In genomic region chr16:84143081-84143480, GRCh38 we compare ENCODE assay signal across 19 cellular contexts. TPM values are rescaled to one million over a fixed set of nuclear protein-coding genes. Genes with fewer than 3 reads are reported as not detected.
DNase-seq lines count a peak whose midpoint lies in the region; ATAC-seq and TF ChIP-seq lines count a peak whose summit lies in the region.
"Had no signal": no experiment of that assay in that cellular context is flagged by ENCODE, and none has a peak within 500 bp of the region (broad histone marks: within the 10 kb centered on the region; RNA-seq: fewer than 3 reads in every experiment).

No MANE protein-coding gene starts in this region.

- no peaks in the 10 kb centered on the region for H3K36me3 Mint-ChIP-seq in T-helper 1 cell treated with Interleukin-12 subunit alpha and Interleukin-12 subunit beta and Interleukin-4 antibody, amounts not matched to agents 30 μg/mL and 1 μg/mL, for 36 hours (ENCODE audit: low read depth)
- H3K36me3 Mint-ChIP-seq in Caco-2 (ENCODE audit: insufficient read depth, unreplicated experiment) = peaks cover 16% of the 10 kb centered on the region
- peaks cover 4% of the 10 kb centered on the region for H3K36me3 Mint-ChIP-seq in activated naive CD8-positive, alpha-beta T cell
- no peaks in the 10 kb centered on the region for H3K36me3 Mint-ChIP-seq in naive thymus-derived CD8-positive, alpha-beta T cell

- BruUV-seq in Caco-2 (replicated peaks; lab: Mats Ljungman, UMichigan) = no TSS peak

- H3K27me3 ChIP-seq in Caco-2 (replicated peaks; ENCODE audit: control insufficient read depth, insufficient read depth, low read length) (no peaks in the 10 kb centered on the region), psoas muscle (ENCODE audit: insufficient read depth in 3 of 3, low read length in 2 of 3) (no peaks in the 10 kb centered on the region)

- peak overlapping the region; percentile 38 for H3K4me3 Mint-ChIP-seq in T-helper 1 cell treated with Interleukin-12 subunit alpha and Interleukin-12 subunit beta and Interleukin-4 antibody, amounts not matched to agents 30 μg/mL and 1 μg/mL, for 36 hours
- peak overlapping the region; percentile 93 for H3K4me3 Mint-ChIP-seq in Caco-2 (ENCODE audit: unreplicated experiment)
- H3K4me3 Mint-ChIP-seq in activated naive CD8-positive, alpha-beta T cell = peak overlapping the region; percentile 79
- peak overlapping the region in 9 of 10 donors; percentile 6 to 99 (median 69) for H3K4me3 Mint-ChIP-seq in naive thymus-derived CD8-positive, alpha-beta T cell

- no peak for DNase-seq in T-helper 1 cell
- no peak for DNase-seq in Caco-2
- no peak for DNase-seq in naive thymus-derived CD8-positive, alpha-beta T cell
- DNase-seq in psoas muscle = no peak
- DNase-seq in HuH-7 (ENCODE audit: low spot score) = no peak
- no peak for DNase-seq in NK-92 treated with Interleukin-12 subunit alpha and Interleukin-12 subunit beta, amount 100 ng/mL, for 24 hours (lab: John Stamatoyannopoulos, UW)
- DNase-seq: 8988T; activated CD8-positive, alpha-beta memory T cell treated with anti-CD3 and anti-CD28 coated beads, Interleukin-2, amount 50 U/mL, for 48 hours; amniotic stem cell; cerebellar nuclear complex; foreskin keratinocyte; left ventricle myocardium inferior; MV-4-11; stimulated activated CD4-positive, alpha-beta T cell treated with anti-CD3 and anti-CD28 coated beads, Interleukin-12 subunit alpha, Interleukin-12 subunit beta, amount 100 ng/mL, for 4 hours; trophoblast cell had no signal

- POLR2A ChIA-PET in Caco-2 (lab: Charles Lee) = no interaction called here
- POLR2A ChIA-PET in naive thymus-derived CD8-positive, alpha-beta T cell (lab: Charles Lee) = no interaction called here

- H3K4me3 ChIP-seq in Caco-2 (ENCODE audit: low read depth, low read length) (no peak overlapping the region), psoas muscle (no peak overlapping the region)

- H3K27me3 Mint-ChIP-seq in T-helper 1 cell treated with Interleukin-12 subunit alpha and Interleukin-12 subunit beta and Interleukin-4 antibody, amounts not matched to agents 30 μg/mL and 1 μg/mL, for 36 hours (ENCODE audit: low read depth) = peaks cover 20% of the 10 kb centered on the region
- H3K27me3 Mint-ChIP-seq in Caco-2 (ENCODE audit: insufficient read depth, unreplicated experiment) = peaks cover 2% of the 10 kb centered on the region
- H3K27me3 Mint-ChIP-seq in activated naive CD8-positive, alpha-beta T cell = no peaks in the 10 kb centered on the region
- H3K27me3 Mint-ChIP-seq in naive thymus-derived CD8-positive, alpha-beta T cell = peaks cover 0 to 3% (median 0%) of the 10 kb centered on the region in 5 donors

- intact Hi-C loops in Caco-2 (cut with micrococcal nuclease; ENCODE audit: unreplicated experiment) = no loop called here
- intact Hi-C loops in psoas muscle (cut with DNase I) = loop anchor here in 1 of 2 donors (5.0 kb wide), 1 partner anchor 41 kb away; no protein-coding TSS in a partner anchor

- CTCF ChIA-PET in Caco-2 (lab: Charles Lee) = interaction anchor here (1.2 to 2.6 kb wide), 2 partner anchors 26 to 44 kb away, joined by 4 to 12 read pairs; partner anchors contain the start of genes MBTPS1 and TAF1C

- no peaks in the 10 kb centered on the region for H3K4me1 ChIP-seq in Caco-2
- H3K4me1 ChIP-seq in psoas muscle = peaks cover 33% of the 10 kb centered on the region

- no peak overlapping the region for H3K27ac Mint-ChIP-seq in T-helper 1 cell treated with Interleukin-12 subunit alpha and Interleukin-12 subunit beta and Interleukin-4 antibody, amounts not matched to agents 30 μg/mL and 1 μg/mL, for 36 hours
- no peak overlapping the region for H3K27ac Mint-ChIP-seq in Caco-2 (ENCODE audit: unreplicated experiment)
- no peak overlapping the region for H3K27ac Mint-ChIP-seq in activated naive CD8-positive, alpha-beta T cell
- peak overlapping the region in 4 of 10 donors; percentile 21 to 67 (median 43) for H3K27ac Mint-ChIP-seq in naive thymus-derived CD8-positive, alpha-beta T cell

- no peaks in the 10 kb centered on the region for H3K36me3 ChIP-seq in Caco-2 (ENCODE audit: control insufficient read depth, insufficient read depth, low read length)
- H3K36me3 ChIP-seq in psoas muscle (ENCODE audit: insufficient read depth in 1 of 2, low read depth in 1 of 2) = no peaks in the 10 kb centered on the region
- H3K36me3 ChIP-seq: left ventricle myocardium inferior had no signal

- peaks cover 19% of the 10 kb centered on the region for H3K4me1 Mint-ChIP-seq in T-helper 1 cell treated with Interleukin-12 subunit alpha and Interleukin-12 subunit beta and Interleukin-4 antibody, amounts not matched to agents 30 μg/mL and 1 μg/mL, for 36 hours (ENCODE audit: low read depth)
- H3K4me1 Mint-ChIP-seq in Caco-2 (ENCODE audit: low read depth, unreplicated experiment) = peaks cover 24% of the 10 kb centered on the region
- H3K4me1 Mint-ChIP-seq in activated naive CD8-positive, alpha-beta T cell (ENCODE audit: low read depth) = peaks cover 34% of the 10 kb centered on the region
- peaks cover 23 to 47% (median 42%) of the 10 kb centered on the region in 4 donors for H3K4me1 Mint-ChIP-seq in naive thymus-derived CD8-positive, alpha-beta T cell

- 95 to 99% (median 97%) methylated on average over 1 of the region's 1 CpG for WGBS in psoas muscle, 3 donors

- H3K9me3 Mint-ChIP-seq in T-helper 1 cell treated with Interleukin-12 subunit alpha and Interleukin-12 subunit beta and Interleukin-4 antibody, amounts not matched to agents 30 μg/mL and 1 μg/mL, for 36 hours = no peaks in the 10 kb centered on the region
- H3K9me3 Mint-ChIP-seq in Caco-2 (ENCODE audit: unreplicated experiment) = no peaks in the 10 kb centered on the region
- H3K9me3 Mint-ChIP-seq in activated naive CD8-positive, alpha-beta T cell (ENCODE audit: low read depth) = no peaks in the 10 kb centered on the region
- H3K9me3 Mint-ChIP-seq in naive thymus-derived CD8-positive, alpha-beta T cell = no peaks in the 10 kb centered on the region

- no peak for ATAC-seq in naive thymus-derived CD8-positive, alpha-beta T cell
- no peak for ATAC-seq in psoas muscle
- ATAC-seq: foreskin keratinocyte had no signal

- H3K9me3 ChIP-seq in Caco-2 (no peaks in the 10 kb centered on the region), psoas muscle (no peaks in the 10 kb centered on the region)
- H3K9me3 ChIP-seq: left ventricle myocardium inferior had no signal

- TF ChIP-seq CTCF in Caco-2 (IDR thresholded peaks at IDR 0.05; ENCODE audit: insufficient read depth in 1 of 2, low read depth in 1 of 2, low read length in 1 of 2, severe bottlenecking in 1 of 2, unreplicated experiment in 1 of 2) = no peak
- TF ChIP-seq CTCF in psoas muscle (IDR thresholded peaks at IDR 0.05) = no peak

- H3K27ac ChIP-seq in psoas muscle = no peak overlapping the region
- H3K27ac ChIP-seq: C4-2B, foreskin keratinocyte had no signal

RNA-seq across cellular contexts. Expression of gene HSDL1, which starts 1.9 kb away (rescaled TPM):
- 21.0 and 23.7 TPM in 2 replicates for total RNA-seq in Caco-2 (2022)
- 10 to 100 TPM; 23.6 to 24.8 TPM for total RNA-seq in naive thymus-derived CD8-positive, alpha-beta T cell
- polyA plus RNA-seq in naive thymus-derived CD8-positive, alpha-beta T cell = 10 to 100 TPM in 2 of 3 donors, 1 to 10 TPM in 1; 8.4 to 14.7 (median 14.2) TPM
- 10 to 100 TPM; 12.4 to 24.4 (median 21.2) TPM for total RNA-seq in psoas muscle
- polyA plus RNA-seq in psoas muscle = 10 to 100 TPM; 11.7 to 39.3 (median 12.0) TPM

RNA-seq across cellular contexts. Expression of gene DNAAF1, which starts 2.0 kb away (rescaled TPM):
- total RNA-seq in Caco-2 (2022) = 0.07 TPM in 1 of 2 replicates, not detected in the other
- total RNA-seq in naive thymus-derived CD8-positive, alpha-beta T cell = under 1 TPM; 0.18 to 0.19 TPM
- polyA plus RNA-seq in naive thymus-derived CD8-positive, alpha-beta T cell = under 1 TPM in 2 of 3 donors, not detected in 1; 0.08 to 0.98 TPM
- total RNA-seq in psoas muscle = not detected
- under 1 TPM; 0.17 to 0.44 (median 0.17) TPM for polyA plus RNA-seq in psoas muscle
- total RNA-seq: foreskin keratinocyte, RPMI7951 had no signal
- polyA plus RNA-seq: foreskin keratinocyte had no signal

RNA-seq across cellular contexts. Expression of gene MBTPS1, which starts 26.3 kb away (rescaled TPM):
- total RNA-seq in Caco-2 (2022) (93.2 and 96.4 TPM in 2 replicates), psoas muscle (10 to 100 TPM; 27.0 to 31.8 (median 29.1) TPM)
- 100 to 1,000 TPM; 141 to 150 TPM for total RNA-seq in naive thymus-derived CD8-positive, alpha-beta T cell
- 10 to 100 TPM; 50.9 to 71.4 (median 51.2) TPM for polyA plus RNA-seq in naive thymus-derived CD8-positive, alpha-beta T cell
- 10 to 100 TPM; 18.6 to 30.9 (median 20.1) TPM for polyA plus RNA-seq in psoas muscle

RNA-seq across cellular contexts. Expression of gene TAF1C, which starts 43.8 kb away (rescaled TPM):
- total RNA-seq in Caco-2 (2022) (69.9 and 79.7 TPM in 2 replicates), psoas muscle (10 to 100 TPM in 3 of 4 donors, 1 to 10 TPM in 1; 8.3 to 22.3 (median 16.3) TPM)
- total RNA-seq in naive thymus-derived CD8-positive, alpha-beta T cell = 100 to 1,000 TPM; 107 to 110 TPM
- polyA plus RNA-seq in naive thymus-derived CD8-positive, alpha-beta T cell = 1 to 10 TPM; 4.2 to 8.3 (median 7.9) TPM
- polyA plus RNA-seq in psoas muscle = 10 to 100 TPM; 13.6 to 24.4 (median 19.3) TPM

RNA-seq across cellular contexts. Expression of gene ADAD2, which starts 47.9 kb away (rescaled TPM):
- total RNA-seq in Caco-2 (2022) (not detected in 2 replicates), psoas muscle (not detected)
- total RNA-seq in naive thymus-derived CD8-positive, alpha-beta T cell = not detected
- under 1 TPM; 0.10 to 0.21 (median 0.12) TPM for polyA plus RNA-seq in naive thymus-derived CD8-positive, alpha-beta T cell
- polyA plus RNA-seq in psoas muscle = under 1 TPM; 0.17 to 0.69 (median 0.18) TPM
- total RNA-seq: foreskin keratinocyte, RPMI7951 had no signal
- polyA plus RNA-seq: foreskin keratinocyte had no signal

Comparison
In these comparisons a context has a peak if more than half of its experiments do, and no peak if none do; other contexts are left out.
1. H3K4me3 Mint-ChIP-seq: peak in every context shown above with its lines; median percentile 93 in Caco-2; 79 in activated naive CD8-positive, alpha-beta T cell; 69 in naive thymus-derived CD8-positive, alpha-beta T cell; 38 in T-helper 1 cell treated with Interleukin-12 subunit alpha and Interleukin-12 subunit beta and Interleukin-4 antibody, amounts not matched to agents 30 μg/mL and 1 μg/mL, for 36 hours.